ENCODE assay signal across 12 cellular contexts in genomic region chr9:72205513-72205912, GRCh38. TPM values are rescaled to one million over a fixed set of nuclear protein-coding genes. Genes with fewer than 3 reads are reported as not detected.
DNase-seq lines count a peak whose midpoint lies in the region; ATAC-seq and TF ChIP-seq lines count a peak whose summit lies in the region.
"Had no signal": no experiment of that assay in that cellular context is flagged by ENCODE, and none has a peak within 500 bp of the region (broad histone marks: within the 10 kb centered on the region; RNA-seq: fewer than 3 reads in every experiment).

No MANE protein-coding gene starts in this region.

- H3K9me3 ChIP-seq in mammary epithelial cell (replicated peaks; ENCODE audit: insufficient read depth, low read length), result no peaks in the 10 kb centered on the region
- no peaks in the 10 kb centered on the region for H3K9me3 ChIP-seq in ascending aorta
- H3K9me3 ChIP-seq: Peyer's patch had no signal

- no peak overlapping the region for H2AFZ ChIP-seq in mammary epithelial cell (ENCODE audit: low read depth, low read length)

- no TSS peak for BruUV-seq in mammary epithelial cell (replicated peaks; lab: Mats Ljungman, UMichigan)

- no peaks in the 10 kb centered on the region for H3K36me3 ChIP-seq in mammary epithelial cell (ENCODE audit: insufficient read depth, low read length)
- no peaks in the 10 kb centered on the region for H3K36me3 ChIP-seq in ascending aorta

- H3K27ac ChIP-seq in mammary epithelial cell (ENCODE audit: insufficient read depth, low read depth, low read length), result no peak overlapping the region
- no peak overlapping the region for H3K27ac ChIP-seq in ascending aorta
- H3K27ac ChIP-seq: Peyer's patch had no signal

- H3K79me2 ChIP-seq in mammary epithelial cell (ENCODE audit: insufficient read depth, low read length), result no peaks in the 10 kb centered on the region

- no peak overlapping the region for H3K4me2 ChIP-seq in mammary epithelial cell (ENCODE audit: insufficient read depth, low read depth, low read length)

- H3K4me1 ChIP-seq in mammary epithelial cell (ENCODE audit: insufficient read depth, low read length) (peaks cover 3% of the 10 kb centered on the region), ascending aorta (no peaks in the 10 kb centered on the region)
- H3K4me1 ChIP-seq: Peyer's patch had no signal

- DNase-seq in mammary epithelial cell, result peak; percentile 6
- no peak for DNase-seq in activated CD8-positive, alpha-beta memory T cell treated with anti-CD3 and anti-CD28 coated beads for 24 hours
- DNase-seq in ascending aorta (ENCODE audit: low spot score in 2 of 2), result no peak
- no peak for DNase-seq in SIG-M5 treated with dmso at 0.1 percent for 504 hours (lab: John Stamatoyannopoulos, UW; ENCODE audit: unreplicated experiment)
- DNase-seq: activated CD4-positive, alpha-beta T cell treated with anti-CD3 and anti-CD28 coated beads for 48 hours; NCI-H1417; Peyer's patch had no signal

- no peaks in the 10 kb centered on the region for H4K20me1 ChIP-seq in mammary epithelial cell (ENCODE audit: insufficient read depth, low read length)

- dilution Hi-C loops in mammary epithelial cell (cut with HindIII; ENCODE audit: low sequenced_read_pairs), result loop anchor here (5.0 kb wide), 1 partner anchor 57 kb away; no protein-coding TSS in a partner anchor

- peak; percentile 48 for ATAC-seq in GM18519 (IDR thresholded peaks at IDR 0.05; ENCODE audit: low FRiP score, unreplicated experiment)
- ATAC-seq in GM21360 (IDR thresholded peaks at IDR 0.05; ENCODE audit: unreplicated experiment), result peak; percentile 52
- ATAC-seq in HG03045 (IDR thresholded peaks at IDR 0.05; ENCODE audit: unreplicated experiment), result peak; percentile 55
- no peak for ATAC-seq in SK-N-SH treated with all-trans-retinoic acid at 6 μM for 48 hours
- ATAC-seq: HCT116 had no signal

- CTCF ChIA-PET in mammary epithelial cell (lab: Charles Lee; ENCODE audit: low non-redundant PET), result interaction anchor here (0.6 to 0.9 kb wide), 2 partner anchors 66 to 181 kb away, joined by 3 to 10 read pairs; no protein-coding TSS in a partner anchor

- H3K27me3 ChIP-seq in mammary epithelial cell (ENCODE audit: insufficient read depth, low read length) (peaks cover 7% of the 10 kb centered on the region), ascending aorta (no peaks in the 10 kb centered on the region)
- H3K27me3 ChIP-seq: Peyer's patch had no signal

- no peak for TF ChIP-seq CTCF in mammary epithelial cell (conservative IDR thresholded peaks at IDR 0.05 in 1 of 2, IDR thresholded peaks at IDR 0.05 in 1 of 2; ENCODE audit: extremely low read depth in 1 of 2, insufficient read depth in 1 of 2, low read depth in 1 of 2, low read length in 2 of 2)
- TF ChIP-seq CTCF in ascending aorta (IDR thresholded peaks at IDR 0.05), result no peak

- in situ Hi-C loops in mammary epithelial cell (cut with MboI; ENCODE audit: low sequenced_read_pairs in 2 of 2), result no loop called here

- no peak overlapping the region for H3K9ac ChIP-seq in mammary epithelial cell (ENCODE audit: insufficient read depth, low read length)

- intact Hi-C loops in mammary epithelial cell (cut with micrococcal nuclease) (no loop called here), ascending aorta (cut with DNase I) (no loop called here)

- H3K4me3 ChIP-seq in mammary epithelial cell (replicated peaks in 1 of 3; ENCODE audit: insufficient read depth in 1 of 3, low read depth in 2 of 3, low read length in 3 of 3) (no peak overlapping the region), ascending aorta (no peak overlapping the region)
- H3K4me3 ChIP-seq: Peyer's patch had no signal

TF ChIP-seq in SK-N-SH treated with all-trans-retinoic acid at 6 μM for 48 hours, 23 proteins besides CTCF, POLR2A, EP300 and RAD21:
- TF ChIP-seq GLIS3 (CRISPR knock-in tag; IDR thresholded peaks at IDR 0.05) (no peak), OSR1 (CRISPR knock-in tag; IDR thresholded peaks at IDR 0.05) (no peak), POU6F1 (CRISPR knock-in tag; IDR thresholded peaks at IDR 0.05; ENCODE audit: borderline replicate concordance, low read depth) (no peak)

RNA-seq across cellular contexts. Expression of gene GDA, which starts 56.3 kb away (rescaled TPM):
- not detected for total RNA-seq in mammary epithelial cell
- 0.01 TPM for polyA plus RNA-seq in mammary epithelial cell
- not detected for polyA minus RNA-seq in mammary epithelial cell
- not detected for total RNA-seq in ascending aorta
